33 cellular contexts compared by ENCODE assay signal in the genomic region with DNA sequence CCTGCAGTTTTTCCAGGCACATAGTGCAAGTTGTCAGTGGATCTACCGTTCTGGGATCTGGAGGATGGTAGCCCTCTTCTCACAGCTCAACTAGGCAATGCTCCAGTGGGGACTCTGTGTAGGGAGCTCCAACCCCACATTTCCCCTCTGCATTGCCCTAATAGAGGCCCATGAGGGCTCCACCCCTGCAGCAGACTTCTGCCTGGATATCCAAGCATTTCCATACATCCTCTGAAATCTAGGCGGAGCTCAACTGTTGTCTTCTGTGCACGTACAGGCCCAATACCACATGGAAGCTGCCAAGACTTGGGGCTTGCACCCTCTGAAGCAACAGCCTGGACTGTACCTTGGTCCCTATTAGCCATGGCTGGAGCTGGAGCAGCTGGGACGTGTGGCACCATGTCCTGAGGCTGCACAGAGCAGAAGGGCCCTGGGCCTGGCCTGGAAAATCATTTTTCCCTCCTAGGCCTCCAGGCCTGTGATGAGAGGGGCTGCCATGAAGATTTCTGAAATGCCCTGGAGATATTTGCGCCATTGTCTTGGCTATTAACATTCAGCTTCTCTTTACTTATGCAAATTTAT. TPM values are rescaled to one million over a fixed set of nuclear protein-coding genes. Genes with fewer than 3 reads are reported as not detected.
"Had no signal": no experiment of that assay in that cellular context is flagged by ENCODE, and none has a peak within 500 bp of the region (broad histone marks: within the 10 kb centered on the region; RNA-seq: fewer than 3 reads in every experiment).

No MANE protein-coding gene starts in this region.

- H3K27ac ChIP-seq: VCaP had no signal

- ATAC-seq: activated naive CD4-positive, alpha-beta T cell treated with anti-CD3 and anti-CD28 coated beads, Interleukin-2, amount 50 U/mL, for 72 hours; activated T-cell treated with anti-CD3 and anti-CD28 coated beads, Interleukin-2, amount 50 U/mL, for 4 hours had no signal

- DNase-seq: activated B cell treated with CpG ODN at 0.5 μM for 24 hours; activated CD4-positive, alpha-beta memory T cell treated with anti-CD3 and anti-CD28 coated beads for 36 hours; activated CD4-positive, alpha-beta T cell treated with anti-CD3 and anti-CD28 coated beads for 4 hours; activated CD4-positive, alpha-beta T cell treated with anti-CD3 and anti-CD28 coated beads, Interleukin-2, amount 50 U/mL, for 1 hour; activated CD4-positive, CD25-positive, alpha-beta regulatory T cell treated with anti-CD3 and anti-CD28 coated beads, Interleukin-2, amount 50 U/mL, for 72 hours; activated CD8-positive, alpha-beta memory T cell treated with anti-CD3 and anti-CD28 coated beads, Interleukin-2, amount 50 U/mL, for 4 hours; activated gamma-delta T cell treated with Interleukin-2 at 50 U/mL for 16 hours; activated naive CD4-positive, alpha-beta T cell treated with anti-CD3 and anti-CD28 coated beads for 36 hours; activated T-cell treated with anti-CD3 and anti-CD28 coated beads for 4 hours; activated T-cell treated with anti-CD3 and anti-CD28 coated beads, Interleukin-2, amount 50 U/mL, for 4 hours; anterior cingulate cortex; caudate nucleus; cerebellar nuclear complex; MM.1S; MV-4-11; NCI-H1092; NCI-H1436 treated with DMSO at 0.1 percent for 48 hours; NCI-H187; NCI-H2029 treated with DMSO at 0.1 percent for 48 hours; NCI-H226; NCI-H526; NCI-H748 treated with DMSO at 0.1 percent for 48 hours; NK-92 treated with Interleukin-12 subunit alpha and Interleukin-12 subunit beta, amount 100 ng/mL, for 24 hours; OCI-M1; Right ventricle myocardium superior; SW 1271; T-helper 1 cell; T-helper 9 cell had no signal

- FAIRE-seq: bronchial epithelial cell, colon had no signal

RNA-seq across cellular contexts. Expression of gene MILR1, which starts 10.9 kb away (rescaled TPM):
- total RNA-seq: activated CD4-positive, alpha-beta memory T cell treated with anti-CD3 and anti-CD28 coated beads for 36 hours; activated T-cell treated with anti-CD3 and anti-CD28 coated beads, Interleukin-2, amount 50 U/mL, for 4 hours had no signal

RNA-seq across cellular contexts. Expression of gene PECAM1, which starts 47.4 kb away (rescaled TPM):
- total RNA-seq: NCI-H460 had no signal
